10 cellular contexts compared by ENCODE assay signal in the genomic region with DNA sequence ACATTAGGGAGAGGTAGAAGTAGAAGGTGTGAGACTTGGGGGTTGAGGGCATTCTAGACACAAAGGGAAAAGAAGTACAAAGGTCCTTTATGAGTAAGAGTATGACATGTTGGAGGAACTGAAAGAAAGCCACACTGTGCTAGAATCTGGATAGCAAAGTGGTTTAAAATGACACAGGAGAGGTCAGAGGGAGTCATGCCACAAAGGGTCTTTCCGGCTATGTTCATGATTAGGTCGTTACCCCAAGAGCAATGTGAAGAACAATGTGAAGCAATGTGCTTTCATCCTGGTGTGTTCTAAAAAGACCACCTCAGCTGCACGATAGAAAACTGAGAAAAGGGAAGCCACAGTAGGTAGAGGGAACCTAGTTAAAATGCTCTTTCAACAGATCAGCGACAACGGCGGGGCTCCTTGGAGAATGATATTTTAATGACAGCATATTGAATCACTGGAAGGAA. TPM values are rescaled to one million over a fixed set of nuclear protein-coding genes. Genes with fewer than 3 reads are reported as not detected.
DNase-seq lines count a peak whose midpoint lies in the region; ATAC-seq and TF ChIP-seq lines count a peak whose summit lies in the region.
"Had no signal": no experiment of that assay in that cellular context is flagged by ENCODE, and none has a peak within 500 bp of the region (broad histone marks: within the 10 kb centered on the region; RNA-seq: fewer than 3 reads in every experiment).

No MANE protein-coding gene starts in this region.

- peak; percentile 78 for DNase-seq in GM06990 (ENCODE audit: extremely low read depth, insufficient read length)
- no peak for DNase-seq in activated naive CD8-positive, alpha-beta T cell treated with anti-CD3 and anti-CD28 coated beads for 36 hours
- DNase-seq in tibial nerve (ENCODE audit: low spot score in 2 of 2): no peak
- no peak for DNase-seq in HCEC 1CT
- DNase-seq in esophagus squamous epithelium (lab: John Stamatoyannopoulos, UW): no peak
- DNase-seq in activated CD4-positive, alpha-beta T cell treated with anti-CD3 and anti-CD28 coated beads for 1 hour: no peak
- DNase-seq: DND-41, NCI-H2081 had no signal

- TF ChIP-seq POLR2A in tibial nerve (IDR thresholded peaks at IDR 0.05): no peak
- no peak for TF ChIP-seq POLR2A in esophagus squamous epithelium (IDR thresholded peaks at IDR 0.05)

- ATAC-seq in GM19463 (IDR thresholded peaks at IDR 0.05; ENCODE audit: unreplicated experiment) (peak; percentile 89), HG03159 (IDR thresholded peaks at IDR 0.05; ENCODE audit: unreplicated experiment) (peak; percentile 94)

- peaks cover 6% of the 10 kb centered on the region for H3K4me1 Mint-ChIP-seq in activated naive CD8-positive, alpha-beta T cell treated with anti-CD3 and anti-CD28 coated beads for 36 hours

- no peak overlapping the region for H3K4me3 Mint-ChIP-seq in activated naive CD8-positive, alpha-beta T cell treated with anti-CD3 and anti-CD28 coated beads for 36 hours

- WGBS in tibial nerve, 2 donors: 60 to 61% methylated on average over 6 of the region's 6 CpGs
- 77 to 80% methylated on average over 6 of the region's 6 CpGs for WGBS in esophagus squamous epithelium, 2 donors

- no peaks in the 10 kb centered on the region for H3K36me3 ChIP-seq in GM06990 (ENCODE audit: control insufficient read depth, insufficient read depth, low read length)
- H3K36me3 ChIP-seq in tibial nerve: peaks cover 0 to 55% (median 0%) of the 10 kb centered on the region in 3 donors
- peaks cover 0 to 59% (median 0%) of the 10 kb centered on the region in 3 donors for H3K36me3 ChIP-seq in esophagus squamous epithelium

- peaks cover 0 to 20% (median 7%) of the 10 kb centered on the region in 4 donors for H3K4me1 ChIP-seq in tibial nerve
- H3K4me1 ChIP-seq in esophagus squamous epithelium: peaks cover 0 to 14% (median 4%) of the 10 kb centered on the region in 3 donors

- H3K27me3 ChIP-seq in GM06990 (replicated peaks; ENCODE audit: control insufficient read depth, insufficient read depth, low read length): no peaks in the 10 kb centered on the region
- no peaks in the 10 kb centered on the region for H3K27me3 ChIP-seq in tibial nerve
- no peaks in the 10 kb centered on the region for H3K27me3 ChIP-seq in esophagus squamous epithelium

- TF ChIP-seq CTCF in GM06990 (IDR thresholded peaks at IDR 0.05; ENCODE audit: insufficient read depth, low read length, poor library complexity, severe bottlenecking) (no peak), tibial nerve (IDR thresholded peaks at IDR 0.05) (no peak), esophagus squamous epithelium (IDR thresholded peaks at IDR 0.05) (no peak)

- no peak for TF ChIP-seq EP300 in tibial nerve (IDR thresholded peaks at IDR 0.05)

- H3K27ac Mint-ChIP-seq in activated naive CD8-positive, alpha-beta T cell treated with anti-CD3 and anti-CD28 coated beads for 36 hours: peak overlapping the region; percentile 9

- H3K27ac ChIP-seq in tibial nerve: no peak overlapping the region
- H3K27ac ChIP-seq in esophagus squamous epithelium: no peak overlapping the region

- peaks cover 0 to 12% (median 0%) of the 10 kb centered on the region in 4 donors for H3K9me3 ChIP-seq in tibial nerve
- no peaks in the 10 kb centered on the region for H3K9me3 ChIP-seq in esophagus squamous epithelium

- H3K27me3 Mint-ChIP-seq in activated naive CD8-positive, alpha-beta T cell treated with anti-CD3 and anti-CD28 coated beads for 36 hours: no peaks in the 10 kb centered on the region

- H3K4me3 ChIP-seq in GM06990 (replicated peaks; ENCODE audit: low read depth, low read length) (peak overlapping the region; percentile 17), tibial nerve (no peak overlapping the region), esophagus squamous epithelium (no peak overlapping the region)

- peaks cover 5% of the 10 kb centered on the region for H3K9me3 Mint-ChIP-seq in activated naive CD8-positive, alpha-beta T cell treated with anti-CD3 and anti-CD28 coated beads for 36 hours

- peaks cover 6% of the 10 kb centered on the region for H3K36me3 Mint-ChIP-seq in activated naive CD8-positive, alpha-beta T cell treated with anti-CD3 and anti-CD28 coated beads for 36 hours

- intact Hi-C loops in esophagus squamous epithelium (cut with DNase I): no loop called here

RNA-seq across cellular contexts. Expression of a gene that starts 29.2 kb away (rescaled TPM):
- total RNA-seq in activated naive CD8-positive, alpha-beta T cell treated with anti-CD3 and anti-CD28 coated beads for 36 hours: under 1 TPM; 0.36 to 0.62 TPM
- 10 to 100 TPM; 26.7 to 42.6 (median 36.2) TPM for total RNA-seq in tibial nerve
- 10 to 100 TPM; 13.2 to 47.2 (median 25.8) TPM for total RNA-seq in esophagus squamous epithelium

Comparison
In these comparisons a context has a peak if more than half of its experiments do, and no peak if none do; other contexts are left out.
1. RNA of a gene that starts 29.2 kb away (total RNA-seq): 26.7 to 42.6 TPM in tibial nerve and 13.2 to 47.2 TPM in esophagus squamous epithelium; 0.36 to 0.62 TPM in activated naive CD8-positive, alpha-beta T cell treated with anti-CD3 and anti-CD28 coated beads for 36 hours; every median in the first group is over 4 times any median in the second.